Comparison of ENCODE assay signal across 31 cellular contexts in genomic region chr15:29818141-29818540, GRCh38. TPM values are rescaled to one million over a fixed set of nuclear protein-coding genes. Genes with fewer than 3 reads are reported as not detected.
A peak's percentile ranks its signal among the peaks of the same experiment; 100 is the strongest.
DNase-seq lines count a peak whose midpoint lies in the region; ATAC-seq and TF ChIP-seq lines count a peak whose summit lies in the region.
"Had no signal": no experiment of that assay in that cellular context is flagged by ENCODE, and none has a peak within 500 bp of the region (broad histone marks: within the 10 kb centered on the region; RNA-seq: fewer than 3 reads in every experiment).

No MANE protein-coding gene starts in this region.

- H3K4me2 ChIP-seq in IMR-90 (ENCODE audit: low read depth, low read length) = no peak overlapping the region
- H3K4me2 ChIP-seq: A549 had no signal

- no TSS peak for BruUV-seq in A673 (replicated peaks; lab: Mats Ljungman, UMichigan)
- BruUV-seq in IMR-90 (replicated peaks; lab: Mats Ljungman, UMichigan) = no TSS peak

- dilution Hi-C loops in IMR-90 (cut with HindIII; ENCODE audit: low sequenced_read_pairs, unreplicated experiment) = no loop called here

- H3K36me3 ChIP-seq in A673 (ENCODE audit: insufficient read depth, low read length, poor library complexity, severe bottlenecking) = no peaks in the 10 kb centered on the region
- no peaks in the 10 kb centered on the region for H3K36me3 ChIP-seq in IMR-90 (ENCODE audit: control insufficient read depth, insufficient read depth, low read length)
- no peaks in the 10 kb centered on the region for H3K36me3 ChIP-seq in testis (ENCODE audit: low read depth, missing control alignments)
- no peaks in the 10 kb centered on the region for H3K36me3 ChIP-seq in uterus
- H3K36me3 ChIP-seq: tibial nerve had no signal

- no peak overlapping the region for H3K18ac ChIP-seq in IMR-90 (ENCODE audit: low read depth, low read length)

- H3K27ac ChIP-seq in A673 (ENCODE audit: low read depth, low read length, poor library complexity, severe bottlenecking) (no peak overlapping the region), IMR-90 (ENCODE audit: insufficient read depth, low read length) (no peak overlapping the region), testis (no peak overlapping the region), uterus (peak overlapping the region in 1 of 2 donors; percentile 88)
- H3K27ac ChIP-seq: A549, SJSA1 had no signal

- CTCF ChIA-PET in A673 (lab: Charles Lee) (no interaction called here), IMR-90 (lab: Yijun Ruan, JAX) (no interaction called here)

- no peak for TF ChIP-seq RAD21 in IMR-90 (IDR thresholded peaks at IDR 0.05; ENCODE audit: low read length)

- H4K5ac ChIP-seq in IMR-90 (ENCODE audit: low read depth, low read length) = no peak overlapping the region

- H3K79me1 ChIP-seq in IMR-90 (ENCODE audit: low read depth in 1 of 2, low read length in 2 of 2) = peaks cover 4 to 27% of the 10 kb centered on the region in 2 experiments; a peak in 3 of 4 replicates

- H2AFZ ChIP-seq in IMR-90 (replicated peaks; ENCODE audit: low read length, poor library complexity) = no peak overlapping the region

- H3K9me1 ChIP-seq in IMR-90 (ENCODE audit: insufficient read depth, low read length) = peaks cover 2% of the 10 kb centered on the region; the same call in 1 of the 2 replicates

- no peak overlapping the region for H4K91ac ChIP-seq in IMR-90 (ENCODE audit: insufficient read depth, low read depth, low read length)

- H3K14ac ChIP-seq in IMR-90 (replicated peaks; ENCODE audit: low read depth, low read length) = no peak overlapping the region

- no peak for ATAC-seq in IMR-90 (ENCODE audit: low read depth)
- no peak for ATAC-seq in HG02798 (IDR thresholded peaks at IDR 0.05; ENCODE audit: poor library complexity, unreplicated experiment)
- ATAC-seq: A549; effector memory CD8-positive, alpha-beta T cell; left cardiac atrium; mucosa of descending colon; natural killer cell had no signal

- no peak overlapping the region for H3K27ac Mint-ChIP-seq in nephron
- H3K27ac Mint-ChIP-seq: activated CD4-positive, alpha-beta T cell treated with anti-CD3 and anti-CD28 coated beads, Interleukin-2, amount 10 ng/mL, durations not matched to agents 24 days and 14 days; activated naive CD8-positive, alpha-beta T cell treated with anti-CD3 and anti-CD28 coated beads for 36 hours; activated T-cell treated with anti-CD3 and anti-CD28 coated beads, Interleukin-2, amount 50 U/mL, for 24 hours; CD4-positive, alpha-beta memory T cell; effector memory CD8-positive, alpha-beta T cell; natural killer cell had no signal

- H3K4me3 ChIP-seq in A673 (ENCODE audit: low read depth, low read length, poor library complexity, severe bottlenecking) (peak overlapping the region; percentile 16), IMR-90 (ENCODE audit: insufficient read depth, low read depth, low read length) (no peak overlapping the region), testis (no peak overlapping the region), uterus (no peak overlapping the region)
- H3K4me3 ChIP-seq: A549, mucosa of descending colon, SJSA1 had no signal

- H3K9ac ChIP-seq in IMR-90 (ENCODE audit: low read depth, low read length) = no peak overlapping the region

- H3K36me3 Mint-ChIP-seq in nephron (ENCODE audit: low read depth) = peaks cover 23% of the 10 kb centered on the region

- H2AK5ac ChIP-seq in IMR-90 (ENCODE audit: low read depth, low read length) = no peak overlapping the region

- intact Hi-C loops in A673 (cut with micrococcal nuclease; ENCODE audit: unreplicated experiment) (no loop called here), IMR-90 (cut with micrococcal nuclease) (loop anchor here (2.0 kb wide), 1 partner anchor 13 kb away; no protein-coding TSS in a partner anchor), testis (cut with DNase I; ENCODE audit: low total_unique reads) (no loop called here), uterus (cut with DNase I; ENCODE audit: low total_unique reads) (no loop called here)

- peaks cover 60% of the 10 kb centered on the region for H3K4me1 Mint-ChIP-seq in nephron
- H3K4me1 Mint-ChIP-seq: activated CD4-positive, alpha-beta T cell treated with anti-CD3 and anti-CD28 coated beads, Interleukin-2, amount 10 ng/mL, durations not matched to agents 24 days and 14 days; natural killer cell had no signal

- H3K9me3 ChIP-seq in A673 (ENCODE audit: low read depth, low read length, poor library complexity, severe bottlenecking) (no peaks in the 10 kb centered on the region), IMR-90 (ENCODE audit: control insufficient read depth, insufficient read depth, low read length) (no peaks in the 10 kb centered on the region), testis (no peaks in the 10 kb centered on the region), uterus (no peaks in the 10 kb centered on the region)
- H3K9me3 ChIP-seq: A549, mucosa of descending colon, SJSA1 had no signal

- no peak overlapping the region for H2BK20ac ChIP-seq in IMR-90 (ENCODE audit: low read depth, low read length)

- H3K56ac ChIP-seq in IMR-90 (ENCODE audit: extremely low read depth, insufficient read depth, low read length) = no peak overlapping the region

- H3K27me3 Mint-ChIP-seq in nephron (ENCODE audit: low read depth) = no peaks in the 10 kb centered on the region

- TF ChIP-seq CTCF in A673 (conservative IDR thresholded peaks at IDR 0.05; ENCODE audit: low read depth, low read length) = no peak
- no peak for TF ChIP-seq CTCF in IMR-90 (conservative IDR thresholded peaks at IDR 0.05; ENCODE audit: low read depth, low read length)
- no peak for TF ChIP-seq CTCF in nephron (IDR thresholded peaks at IDR 0.05; ENCODE audit: unreplicated experiment in 3 of 3)
- no peak for TF ChIP-seq CTCF in testis (IDR thresholded peaks at IDR 0.05)
- no peak for TF ChIP-seq CTCF in uterus (IDR thresholded peaks at IDR 0.05)

- in situ Hi-C loops in IMR-90 (cut with MboI; ENCODE audit: low sequenced_read_pairs) = loop anchor here (10.0 kb wide), 1 partner anchor 107 kb away; no protein-coding TSS in a partner anchor

- TF ChIP-seq POLR2A in IMR-90 (IDR thresholded peaks at IDR 0.05; ENCODE audit: low read depth, low read length) = no peak
- no peak for TF ChIP-seq POLR2A in testis (IDR thresholded peaks at IDR 0.05)
- no peak for TF ChIP-seq POLR2A in uterus (IDR thresholded peaks at IDR 0.05)

- no peak overlapping the region for H3K4ac ChIP-seq in IMR-90 (ENCODE audit: low read depth, low read length)

- DNase-seq in A673 (ENCODE audit: low spot score) (peak; percentile 67), IMR-90 (peak; percentile 19), dermis blood vessel endothelial cell (peak; percentile 73), testis (no peak), uterus (no peak)
- no peak for DNase-seq in activated naive CD4-positive, alpha-beta T cell treated with anti-CD3 and anti-CD28 coated beads, Interleukin-2, amount 50 U/mL, for 16 hours
- DNase-seq: activated CD4-positive, alpha-beta T cell treated with anti-CD3 and anti-CD28 coated beads, Interleukin-2, amount 10 ng/mL, durations not matched to agents 24 days and 14 days; activated effector memory CD4-positive, alpha-beta T cell treated with anti-CD3 and anti-CD28 coated beads, Interleukin-2, amount 50 U/mL, for 16 hours; activated naive CD8-positive, alpha-beta T cell treated with anti-CD3 and anti-CD28 coated beads for 36 hours; activated T-cell treated with anti-CD3 and anti-CD28 coated beads, Interleukin-2, amount 50 U/mL, for 24 hours; anterior cingulate cortex; caudate nucleus; CD4-positive, alpha-beta memory T cell; cortex of kidney; effector memory CD8-positive, alpha-beta T cell; hippocampal formation; left cardiac atrium; mucosa of descending colon; natural killer cell; NCI-H187; NCI-H82; occipital lobe; stimulated activated CD4-positive, alpha-beta T cell treated with anti-CD3 and anti-CD28 coated beads, Interleukin-15, amount 100 ng/mL, for 24 hours; stimulated activated CD4-positive, alpha-beta T cell treated with anti-CD3 and anti-CD28 coated beads, Interleukin-4, amount 100 ng/mL, for 4 hours; T-helper 9 cell had no signal

- no peak overlapping the region for H2BK5ac ChIP-seq in IMR-90 (ENCODE audit: low read depth, low read length, poor library complexity, severe bottlenecking)

- 67 to 100% methylated on average over 2 to 4 of the region's 10 CpGs for WGBS in IMR-90 (ENCODE audit: extremely low coverage in 2 of 2, insufficient read length in 1 of 2), 2 experiments
- 58% methylated on average over 10 of the region's 10 CpGs for WGBS in testis, 2 donors

- peaks cover 56% of the 10 kb centered on the region for H4K20me1 ChIP-seq in IMR-90 (ENCODE audit: insufficient read depth, low read length)

- H3K27me3 ChIP-seq in A673 (replicated peaks; ENCODE audit: insufficient read depth, low read depth, low read length, poor library complexity) = no peaks in the 10 kb centered on the region
- no peaks in the 10 kb centered on the region for H3K27me3 ChIP-seq in IMR-90 (ENCODE audit: control insufficient read depth, insufficient read depth, low read length)
- H3K27me3 ChIP-seq in testis = no peaks in the 10 kb centered on the region
- no peaks in the 10 kb centered on the region for H3K27me3 ChIP-seq in uterus
- H3K27me3 ChIP-seq: SJSA1, tibial nerve had no signal

- no peak overlapping the region for H2BK120ac ChIP-seq in IMR-90 (ENCODE audit: low read depth, low read length)

- peaks cover 5% of the 10 kb centered on the region for H3K9me3 Mint-ChIP-seq in nephron

- no peak overlapping the region for H4K8ac ChIP-seq in IMR-90 (ENCODE audit: low read depth in 2 of 2, low read length in 2 of 2)

- H3K4me3 Mint-ChIP-seq in nephron = peak overlapping the region in 2 of 3 experiments; percentile 51 to 54
- H3K4me3 Mint-ChIP-seq: activated CD4-positive, alpha-beta T cell treated with anti-CD3 and anti-CD28 coated beads, Interleukin-2, amount 10 ng/mL, durations not matched to agents 24 days and 14 days; activated naive CD8-positive, alpha-beta T cell treated with anti-CD3 and anti-CD28 coated beads for 36 hours; activated T-cell treated with anti-CD3 and anti-CD28 coated beads, Interleukin-2, amount 50 U/mL, for 24 hours; CD4-positive, alpha-beta memory T cell; effector memory CD8-positive, alpha-beta T cell; natural killer cell had no signal

- H2BK15ac ChIP-seq in IMR-90 (ENCODE audit: low read depth, low read length) = no peak overlapping the region

- H3K4me1 ChIP-seq in A673 (ENCODE audit: insufficient read depth, low read length, poor library complexity, severe bottlenecking) = peaks cover 18% of the 10 kb centered on the region
- H3K4me1 ChIP-seq in IMR-90 (ENCODE audit: control insufficient read depth, insufficient read depth, low read length) = peaks cover 9% of the 10 kb centered on the region
- peaks cover 16% of the 10 kb centered on the region for H3K4me1 ChIP-seq in testis
- peaks cover 0 to 3% of the 10 kb centered on the region in 2 donors for H3K4me1 ChIP-seq in uterus

- no peak overlapping the region for H3K23ac ChIP-seq in IMR-90 (ENCODE audit: low read depth, low read length)

- POLR2A ChIA-PET in A673 (lab: Charles Lee; ENCODE audit: low non-redundant PET) = no interaction called here
- POLR2A ChIA-PET in IMR-90 (lab: Charles Lee; ENCODE audit: unreplicated experiment) = no interaction called here

- no peak overlapping the region for H2AK9ac ChIP-seq in IMR-90 (replicated peaks; ENCODE audit: low read depth, low read length, poor library complexity)

RNA-seq across cellular contexts. Expression of gene TJP1, which starts 4.1 kb away (rescaled TPM):
- total RNA-seq in A673 (2021) (34.7 and 42.9 TPM in 2 replicates), IMR-90 (2012; rRNA removed) (43.4 and 61.7 TPM in 2 replicates), dermis blood vessel endothelial cell (122 and 184 TPM in 2 replicates), testis (100 to 1,000 TPM; 255 to 315 TPM), uterus (100 to 1,000 TPM in 3 of 4 donors, 10 to 100 TPM in 1; 72.4 to 191 (median 136) TPM)
- polyA plus RNA-seq in IMR-90 (2012; rRNA removed) (41.9 and 42.2 TPM in 2 replicates), testis (ENCODE audit: insufficient read depth, low read depth, low replicate concordance) (102 TPM)
- polyA plus RNA-seq in IMR-90 (2012; cell fraction: cytosol; rRNA removed) = 13.8 and 15.5 TPM in 2 replicates
- 15.4 and 56.9 TPM in 2 replicates for polyA plus RNA-seq in IMR-90 (2012; cell fraction: nucleus; rRNA removed; ENCODE audit: low replicate concordance)
- total RNA-seq: activated CD4-positive, alpha-beta T cell treated with anti-CD3 and anti-CD28 coated beads, Interleukin-2, amount 10 ng/mL, durations not matched to agents 24 days and 14 days; activated CD8-positive, alpha-beta memory T cell treated with anti-CD3 and anti-CD28 coated beads for 36 hours; activated naive CD8-positive, alpha-beta T cell treated with anti-CD3 and anti-CD28 coated beads for 36 hours; CD4-positive, alpha-beta memory T cell; natural killer cell had no signal
- polyA plus RNA-seq: CD4-positive, alpha-beta memory T cell had no signal

Comparison
In these comparisons a context has a peak if more than half of its experiments do, and no peak if none do; other contexts are left out.
1. DNase-seq: peak in A673 (single experiment), IMR-90 (single experiment) and dermis blood vessel endothelial cell (single experiment); none in testis (single experiment), uterus (0 of 2) and activated naive CD4-positive, alpha-beta T cell treated with anti-CD3 and anti-CD28 coated beads, Interleukin-2, amount 50 U/mL, for 16 hours (single experiment).